ENCODE assay signal across 8 cellular contexts in genomic region chr18:2655153-2655953, GRCh38.
DNase-seq lines count a peak whose midpoint lies in the region; TF ChIP-seq lines count a peak whose summit lies in the region.

Gene SMCHD1, plus strand, starts transcription at chr18:2655726. Its CDS starts 350 bp downstream, at chr18:2656076.

- H3K4me3 Mint-ChIP-seq in nephron: peak within 1 kb of the TSS; percentile 93 to 98 (median 97)
- peak within 1 kb of the TSS; percentile 90 for H3K4me3 Mint-ChIP-seq in stimulated activated naive CD8-positive, alpha-beta T cell treated with anti-CD3 and anti-CD28 coated beads, Interleukin-15, Interleukin-2, amounts not matched to agents 100 ng/mL and 50 ng/mL, for 24 hours

- H3K4me1 Mint-ChIP-seq in nephron: peaks cover 24% of the 10 kb centered on the region
- H3K4me1 Mint-ChIP-seq in stimulated activated naive CD8-positive, alpha-beta T cell treated with anti-CD3 and anti-CD28 coated beads, Interleukin-15, Interleukin-2, amounts not matched to agents 100 ng/mL and 50 ng/mL, for 24 hours (ENCODE audit: low read depth): peaks cover 41% of the 10 kb centered on the region

- 0 out of 2 replicates have a peak, but pooled peaks have one; percentile 9 for TF ChIP-seq CTCF in LNCaP clone FGC (IDR thresholded peaks at IDR 0.05; ENCODE audit: control insufficient read depth, extremely low read depth, insufficient read depth)
- TF ChIP-seq CTCF in fibroblast of pulmonary artery (IDR thresholded peaks at IDR 0.05; ENCODE audit: low read length, missing control alignments): no peak
- no peak for TF ChIP-seq CTCF in nephron (IDR thresholded peaks at IDR 0.05; ENCODE audit: unreplicated experiment in 3 of 3)

- no peaks in the 10 kb centered on the region for H3K9me3 Mint-ChIP-seq in nephron
- no peaks in the 10 kb centered on the region for H3K9me3 Mint-ChIP-seq in stimulated activated naive CD8-positive, alpha-beta T cell treated with anti-CD3 and anti-CD28 coated beads, Interleukin-15, Interleukin-2, amounts not matched to agents 100 ng/mL and 50 ng/mL, for 24 hours

- H3K27me3 Mint-ChIP-seq in nephron (ENCODE audit: low read depth): peaks cover 7% of the 10 kb centered on the region
- H3K27me3 Mint-ChIP-seq in stimulated activated naive CD8-positive, alpha-beta T cell treated with anti-CD3 and anti-CD28 coated beads, Interleukin-15, Interleukin-2, amounts not matched to agents 100 ng/mL and 50 ng/mL, for 24 hours: no peaks in the 10 kb centered on the region

- H3K4me3 ChIP-seq in LNCaP clone FGC (ENCODE audit: low read depth, low read length): peak within 1 kb of the TSS; percentile 92
- peak within 1 kb of the TSS; percentile 87 for H3K4me3 ChIP-seq in fibroblast of pulmonary artery (replicated peaks; ENCODE audit: low read depth, low read length)

- H3K27ac Mint-ChIP-seq in nephron: peak within 1 kb of the TSS; percentile 87 to 95 (median 94)
- H3K27ac Mint-ChIP-seq in stimulated activated naive CD8-positive, alpha-beta T cell treated with anti-CD3 and anti-CD28 coated beads, Interleukin-15, Interleukin-2, amounts not matched to agents 100 ng/mL and 50 ng/mL, for 24 hours: peak within 1 kb of the TSS; percentile 98

- DNase-seq in ELF-1 (ENCODE audit: low read depth, low spot score): peak; percentile 80
- peak; percentile 43 for DNase-seq in GOT3 (lab: John Stamatoyannopoulos, UW)
- DNase-seq in LNCaP clone FGC (ENCODE audit: low read depth): no peak
- peak; percentile 68 to 74 for DNase-seq in SHP77 (lab: John Stamatoyannopoulos, UW)
- DNase-seq in activated effector memory CD4-positive, alpha-beta T cell treated with Interleukin-2 at 50 U/mL for 16 hours: peak; percentile 82
- peak; percentile 78 for DNase-seq in fibroblast of pulmonary artery (ENCODE audit: low read depth)

- H3K36me3 Mint-ChIP-seq in nephron (ENCODE audit: low read depth): peaks cover 5% of the 10 kb centered on the region
- peaks cover 21% of the 10 kb centered on the region for H3K36me3 Mint-ChIP-seq in stimulated activated naive CD8-positive, alpha-beta T cell treated with anti-CD3 and anti-CD28 coated beads, Interleukin-15, Interleukin-2, amounts not matched to agents 100 ng/mL and 50 ng/mL, for 24 hours (ENCODE audit: low read depth)
